1 cellular context compared by ENCODE assay signal in genomic region chr5:81789033-81789432, GRCh38.
TF ChIP-seq lines count a peak whose summit lies in the region.

No MANE protein-coding gene starts in this region.

TF ChIP-seq in HCT116, 20 proteins besides CTCF, POLR2A, EP300 and RAD21 (continued from another document):
- TF ChIP-seq REST (IDR thresholded peaks at IDR 0.05; ENCODE audit: low read depth) (no peak), TCF7L2 (IDR thresholded peaks at IDR 0.05; ENCODE audit: borderline replicate concordance, extremely low read depth, insufficient read depth, insufficient read length) (no peak), EZH2phosphoT487 (IDR thresholded peaks at IDR 0.05; ENCODE audit: borderline replicate concordance) (no peak), JUND (IDR thresholded peaks at IDR 0.05) (peak; percentile 38; the same call in 1 of the 2 replicates), SRF (IDR thresholded peaks at IDR 0.05; ENCODE audit: low read depth) (no peak), CEBPB (IDR thresholded peaks at IDR 0.05; ENCODE audit: low read depth) (no peak), MAX (IDR thresholded peaks at IDR 0.05) (no peak), FOSL1 (IDR thresholded peaks at IDR 0.05; ENCODE audit: low read depth) (peak; percentile 49)
